Comparison of ENCODE assay signal across 6 cellular contexts in the genomic region with DNA sequence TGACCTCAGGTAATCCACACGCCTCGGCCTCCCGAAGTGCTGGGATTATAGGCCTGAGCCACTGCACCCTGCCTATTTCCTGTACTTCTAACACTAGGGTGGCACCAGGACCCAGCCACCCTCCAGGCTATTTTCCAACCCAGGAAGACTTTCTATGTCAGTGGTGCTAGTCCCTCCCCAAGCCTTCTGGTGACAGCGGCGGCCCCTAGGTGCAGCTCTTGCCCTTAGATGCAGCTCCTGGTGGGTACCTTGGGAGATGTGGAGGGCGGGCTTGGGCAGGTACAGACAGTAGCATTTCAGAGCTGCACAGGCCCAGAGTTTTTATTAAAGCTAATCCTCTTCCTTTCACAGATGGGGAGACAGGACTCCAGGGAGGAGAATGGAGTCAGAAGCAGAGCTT.
"Had no signal": no experiment of that assay in that cellular context is flagged by ENCODE, and none has a peak within 500 bp of the region (broad histone marks: within the 10 kb centered on the region; RNA-seq: fewer than 3 reads in every experiment).

No MANE protein-coding gene starts in this region.

- H3K9me3 Mint-ChIP-seq: GM23338 had no signal

- H3K4me3 Mint-ChIP-seq: GM23338, H9 had no signal

- H2AFZ ChIP-seq: GM23338 had no signal

- H3K4me3 ChIP-seq: GM23338, K562 had no signal

- DNase-seq: H9, HCEC 1CT, IMR-90, KG1 had no signal

- ATAC-seq: GM23338, K562 had no signal

- H3K4me2 ChIP-seq: GM23338 had no signal

- H3K27ac Mint-ChIP-seq: GM23338, H9 had no signal
